ENCODE assay signal across 22 cellular contexts in genomic region chr4:173330590-173330989, GRCh38. TPM values are rescaled to one million over a fixed set of nuclear protein-coding genes. Genes with fewer than 3 reads are reported as not detected.
DNase-seq lines count a peak whose midpoint lies in the region; ATAC-seq and TF ChIP-seq lines count a peak whose summit lies in the region.
"Had no signal": no experiment of that assay in that cellular context is flagged by ENCODE, and none has a peak within 500 bp of the region (broad histone marks: within the 10 kb centered on the region; RNA-seq: fewer than 3 reads in every experiment).

No MANE protein-coding gene starts in this region.

- peaks cover 23 to 31% of the 10 kb centered on the region in 2 donors for H3K36me3 Mint-ChIP-seq in activated T-cell treated with anti-CD3 and anti-CD28 coated beads, Interleukin-2, amount 50 U/mL, for 72 hours (ENCODE audit: insufficient read depth in 2 of 2)
- peaks cover 9% of the 10 kb centered on the region for H3K36me3 Mint-ChIP-seq in activated T-cell treated with anti-CD3 and anti-CD28 coated beads, Interleukin-2, amount 50 U/mL, for 4 hours (ENCODE audit: insufficient read depth)
- peaks cover 36% of the 10 kb centered on the region for H3K36me3 Mint-ChIP-seq in HFFc6 (ENCODE audit: low read depth)
- peaks cover 42% of the 10 kb centered on the region for H3K36me3 Mint-ChIP-seq in activated T-helper 1 cell treated with anti-CD3 and anti-CD28 coated beads, Interleukin-12 subunit alpha, Interleukin-12 subunit beta, Interleukin-2, Interleukin-4 antibody, amounts not matched to agents 30 ng/mL and 10 ng/mL and 1 ng/mL, durations not matched to agents 14 hours and 24 hours and 36 hours (ENCODE audit: low read depth)

- ATAC-seq in activated T-cell treated with anti-CD3 and anti-CD28 coated beads, Interleukin-2, amount 50 U/mL, for 72 hours (replicated peaks in 1 of 2) = no peak
- ATAC-seq in activated T-cell treated with anti-CD3 and anti-CD28 coated beads, Interleukin-2, amount 50 U/mL, for 4 hours = no peak
- ATAC-seq in GM19452 (IDR thresholded peaks at IDR 0.05; ENCODE audit: unreplicated experiment) = no peak
- no peak for ATAC-seq in right cardiac atrium
- ATAC-seq: GM23338, left lung had no signal

- H3K4me1 ChIP-seq in neuron (ENCODE audit: insufficient read depth, low read length) (peaks cover 25% of the 10 kb centered on the region), right cardiac atrium (ENCODE audit: control insufficient read depth, insufficient read depth, low read length) (no peaks in the 10 kb centered on the region)

- TF ChIP-seq CTCF in HFFc6 (IDR thresholded peaks at IDR 0.05) = no peak

- H3K27ac ChIP-seq in right cardiac atrium (ENCODE audit: low read length) = no peak overlapping the region
- H3K27ac ChIP-seq: esophagus squamous epithelium, left lung, ovary, Peyer's patch, suprapubic skin had no signal

- DNase-seq in activated T-cell treated with anti-CD3 and anti-CD28 coated beads, Interleukin-2, amount 50 U/mL, for 72 hours = no peak
- DNase-seq in activated T-cell treated with anti-CD3 and anti-CD28 coated beads, Interleukin-2, amount 50 U/mL, for 4 hours = no peak
- DNase-seq in HFFc6 (no peak), right cardiac atrium (no peak)
- no peak for DNase-seq in activated T-helper 1 cell treated with anti-CD3 and anti-CD28 coated beads, Interleukin-12 subunit alpha, Interleukin-12 subunit beta, Interleukin-2, Interleukin-4 antibody, amounts not matched to agents 30 ng/mL and 10 ng/mL and 1 ng/mL, durations not matched to agents 14 hours and 24 hours and 36 hours (ENCODE audit: low spot score)
- no peak for DNase-seq in activated CD4-positive, CD25-positive, alpha-beta regulatory T cell treated with anti-CD3 and anti-CD28 coated beads, Interleukin-2, amount 50 U/mL, for 72 hours
- DNase-seq: esophagus squamous epithelium; GF-D8; glutamatergic neuron; left lung; NCI-H1105 treated with DMSO at 0.1 percent for 48 hours; NCI-H748 treated with DMSO at 0.1 percent for 48 hours; ovary; Peyer's patch; stimulated activated CD4-positive, alpha-beta T cell treated with anti-CD3 and anti-CD28 coated beads, Interleukin-4, amount 100 ng/mL, for 4 hours; stimulated activated CD8-positive, alpha-beta memory T cell treated with anti-CD3 and anti-CD28 coated beads, Interleukin-4, amount 100 ng/mL, for 48 hours had no signal

- H3K9me3 ChIP-seq in neuron (ENCODE audit: low read length) = no peaks in the 10 kb centered on the region
- no peaks in the 10 kb centered on the region for H3K9me3 ChIP-seq in right cardiac atrium (ENCODE audit: control insufficient read depth, low read length)
- H3K9me3 ChIP-seq: esophagus squamous epithelium, left lung, ovary, Peyer's patch, suprapubic skin had no signal

- H3K36me3 ChIP-seq in neuron (ENCODE audit: insufficient read depth, low read length) = peaks cover 52% of the 10 kb centered on the region
- H3K36me3 ChIP-seq: ovary had no signal

- no peak overlapping the region for H3K4me3 Mint-ChIP-seq in activated T-cell treated with anti-CD3 and anti-CD28 coated beads, Interleukin-2, amount 50 U/mL, for 72 hours
- no peak overlapping the region for H3K4me3 Mint-ChIP-seq in activated T-cell treated with anti-CD3 and anti-CD28 coated beads, Interleukin-2, amount 50 U/mL, for 4 hours
- H3K4me3 Mint-ChIP-seq in HFFc6 = peak overlapping the region; percentile 63; the same call in 1 of the 2 replicates
- H3K4me3 Mint-ChIP-seq in activated T-helper 1 cell treated with anti-CD3 and anti-CD28 coated beads, Interleukin-12 subunit alpha, Interleukin-12 subunit beta, Interleukin-2, Interleukin-4 antibody, amounts not matched to agents 30 ng/mL and 10 ng/mL and 1 ng/mL, durations not matched to agents 14 hours and 24 hours and 36 hours = peak overlapping the region; percentile 24
- H3K4me3 Mint-ChIP-seq: activated naive CD8-positive, alpha-beta T cell; GM23338 had no signal

- H3K27me3 Mint-ChIP-seq in activated T-cell treated with anti-CD3 and anti-CD28 coated beads, Interleukin-2, amount 50 U/mL, for 72 hours (ENCODE audit: low read depth) = no peaks in the 10 kb centered on the region
- H3K27me3 Mint-ChIP-seq in activated T-cell treated with anti-CD3 and anti-CD28 coated beads, Interleukin-2, amount 50 U/mL, for 4 hours (ENCODE audit: low read depth) = no peaks in the 10 kb centered on the region
- H3K27me3 Mint-ChIP-seq in HFFc6 (ENCODE audit: insufficient read depth) = peaks cover 4% of the 10 kb centered on the region
- H3K27me3 Mint-ChIP-seq in activated T-helper 1 cell treated with anti-CD3 and anti-CD28 coated beads, Interleukin-12 subunit alpha, Interleukin-12 subunit beta, Interleukin-2, Interleukin-4 antibody, amounts not matched to agents 30 ng/mL and 10 ng/mL and 1 ng/mL, durations not matched to agents 14 hours and 24 hours and 36 hours (ENCODE audit: insufficient read depth) = no peaks in the 10 kb centered on the region
- H3K27me3 Mint-ChIP-seq: activated naive CD8-positive, alpha-beta T cell had no signal

- H3K27me3 ChIP-seq in neuron (ENCODE audit: insufficient read depth, low read length) (no peaks in the 10 kb centered on the region), right cardiac atrium (ENCODE audit: control insufficient read depth, insufficient read depth) (no peaks in the 10 kb centered on the region)
- H3K27me3 ChIP-seq: esophagus squamous epithelium, left lung, ovary, Peyer's patch, suprapubic skin had no signal

- H3K4me3 ChIP-seq in neuron (ENCODE audit: low read length) (peak overlapping the region; percentile 16), right cardiac atrium (ENCODE audit: low read length) (no peak overlapping the region)
- H3K4me3 ChIP-seq: GM23338, left lung, ovary, Peyer's patch, skin epidermis, suprapubic skin had no signal

- H3K4me1 Mint-ChIP-seq in activated T-cell treated with anti-CD3 and anti-CD28 coated beads, Interleukin-2, amount 50 U/mL, for 72 hours (ENCODE audit: low read depth) = peaks cover 10% of the 10 kb centered on the region
- H3K4me1 Mint-ChIP-seq in activated T-cell treated with anti-CD3 and anti-CD28 coated beads, Interleukin-2, amount 50 U/mL, for 4 hours (ENCODE audit: low read depth) = peaks cover 18% of the 10 kb centered on the region
- peaks cover 39% of the 10 kb centered on the region for H3K4me1 Mint-ChIP-seq in HFFc6 (ENCODE audit: low read depth)
- H3K4me1 Mint-ChIP-seq in activated T-helper 1 cell treated with anti-CD3 and anti-CD28 coated beads, Interleukin-12 subunit alpha, Interleukin-12 subunit beta, Interleukin-2, Interleukin-4 antibody, amounts not matched to agents 30 ng/mL and 10 ng/mL and 1 ng/mL, durations not matched to agents 14 hours and 24 hours and 36 hours (ENCODE audit: low read depth) = peaks cover 41% of the 10 kb centered on the region

- 79% methylated on average over 2 of the region's 2 CpGs for WGBS in right cardiac atrium

- intact Hi-C loops in activated T-helper 1 cell treated with anti-CD3 and anti-CD28 coated beads, Interleukin-12 subunit alpha, Interleukin-12 subunit beta, Interleukin-2, Interleukin-4 antibody, amounts not matched to agents 30 ng/mL and 10 ng/mL and 1 ng/mL, durations not matched to agents 14 hours and 24 hours and 36 hours (cut with micrococcal nuclease) = loop anchor here (5.0 kb wide), 1 partner anchor 162 kb away; no protein-coding TSS in a partner anchor
- intact Hi-C loops in right cardiac atrium (cut with DNase I) = loop anchor here in 3 of 4 donors (5.0 kb wide), 1 partner anchor 42 kb away; the partner anchor contains the start of gene SAP30 (in 3 of the 3)

- H3K27ac Mint-ChIP-seq in activated T-cell treated with anti-CD3 and anti-CD28 coated beads, Interleukin-2, amount 50 U/mL, for 72 hours = peak overlapping the region; percentile 57
- peak overlapping the region; percentile 24; the same call in 1 of the 2 replicates for H3K27ac Mint-ChIP-seq in HFFc6
- no peak overlapping the region for H3K27ac Mint-ChIP-seq in activated T-helper 1 cell treated with anti-CD3 and anti-CD28 coated beads, Interleukin-12 subunit alpha, Interleukin-12 subunit beta, Interleukin-2, Interleukin-4 antibody, amounts not matched to agents 30 ng/mL and 10 ng/mL and 1 ng/mL, durations not matched to agents 14 hours and 24 hours and 36 hours
- H3K27ac Mint-ChIP-seq: activated naive CD8-positive, alpha-beta T cell; GM23338 had no signal

- H2AFZ ChIP-seq in neuron (ENCODE audit: low read depth, low read length) = no peak overlapping the region
- H2AFZ ChIP-seq: GM23338 had no signal

- no peaks in the 10 kb centered on the region for H3K9me3 Mint-ChIP-seq in activated T-cell treated with anti-CD3 and anti-CD28 coated beads, Interleukin-2, amount 50 U/mL, for 72 hours
- H3K9me3 Mint-ChIP-seq in activated T-cell treated with anti-CD3 and anti-CD28 coated beads, Interleukin-2, amount 50 U/mL, for 4 hours = no peaks in the 10 kb centered on the region
- H3K9me3 Mint-ChIP-seq in HFFc6 = no peaks in the 10 kb centered on the region
- no peaks in the 10 kb centered on the region for H3K9me3 Mint-ChIP-seq in activated T-helper 1 cell treated with anti-CD3 and anti-CD28 coated beads, Interleukin-12 subunit alpha, Interleukin-12 subunit beta, Interleukin-2, Interleukin-4 antibody, amounts not matched to agents 30 ng/mL and 10 ng/mL and 1 ng/mL, durations not matched to agents 14 hours and 24 hours and 36 hours

RNA-seq across cellular contexts. Expression of gene HMGB2, which starts 3.6 kb away (rescaled TPM):
- 100 to 1,000 TPM; 553 to 627 TPM for total RNA-seq in activated T-cell treated with anti-CD3 and anti-CD28 coated beads, Interleukin-2, amount 50 U/mL, for 72 hours
- total RNA-seq in activated T-cell treated with anti-CD3 and anti-CD28 coated beads, Interleukin-2, amount 50 U/mL, for 4 hours = 10 to 100 TPM; 46.4 to 59.0 (median 53.7) TPM
- 100 to 1,000 TPM in 4 of 6 experiments, 10 to 100 TPM in 2; 53.0 to 130 (median 117) TPM for total RNA-seq in HFFc6 (2021; fragmentation: NEBNext Ultra II Directional; extraction: Animal tissue kit (Norgen Biotek cat#: 25700))
- total RNA-seq in activated T-helper 1 cell treated with anti-CD3 and anti-CD28 coated beads, Interleukin-12 subunit alpha, Interleukin-12 subunit beta, Interleukin-2, Interleukin-4 antibody, amounts not matched to agents 30 ng/mL and 10 ng/mL and 1 ng/mL, durations not matched to agents 14 hours and 24 hours and 36 hours = 274 and 292 TPM in 2 replicates
- total RNA-seq in right cardiac atrium = 10 to 100 TPM; 26.3 to 53.4 (median 44.3) TPM
- polyA plus RNA-seq in right cardiac atrium = 98.3 TPM

RNA-seq across cellular contexts. Expression of gene SAP30, which starts 40.2 kb away (rescaled TPM):
- total RNA-seq in activated T-cell treated with anti-CD3 and anti-CD28 coated beads, Interleukin-2, amount 50 U/mL, for 72 hours = 10 to 100 TPM; 18.1 to 18.4 TPM
- 10 to 100 TPM in 2 of 3 donors, 1 to 10 TPM in 1; 6.9 to 11.0 (median 10.7) TPM for total RNA-seq in activated T-cell treated with anti-CD3 and anti-CD28 coated beads, Interleukin-2, amount 50 U/mL, for 4 hours
- 10 to 100 TPM in 5 of 6 experiments, 1 to 10 TPM in 1; 9.3 to 17.0 (median 14.2) TPM for total RNA-seq in HFFc6 (2021; fragmentation: NEBNext Ultra II Directional; extraction: Animal tissue kit (Norgen Biotek cat#: 25700))
- 29.3 and 30.9 TPM in 2 replicates for total RNA-seq in activated T-helper 1 cell treated with anti-CD3 and anti-CD28 coated beads, Interleukin-12 subunit alpha, Interleukin-12 subunit beta, Interleukin-2, Interleukin-4 antibody, amounts not matched to agents 30 ng/mL and 10 ng/mL and 1 ng/mL, durations not matched to agents 14 hours and 24 hours and 36 hours
- 10 to 100 TPM; 18.8 to 23.7 (median 20.8) TPM for total RNA-seq in right cardiac atrium
- 20.0 TPM for polyA plus RNA-seq in right cardiac atrium

Comparison
In these comparisons a context has a peak if more than half of its experiments do, and no peak if none do; other contexts are left out.
1. H3K4me3 Mint-ChIP-seq: peak in HFFc6 (single experiment) and activated T-helper 1 cell treated with anti-CD3 and anti-CD28 coated beads, Interleukin-12 subunit alpha, Interleukin-12 subunit beta, Interleukin-2, Interleukin-4 antibody, amounts not matched to agents 30 ng/mL and 10 ng/mL and 1 ng/mL, durations not matched to agents 14 hours and 24 hours and 36 hours (single experiment); none in activated T-cell treated with anti-CD3 and anti-CD28 coated beads, Interleukin-2, amount 50 U/mL, for 72 hours (0 of 2) and activated T-cell treated with anti-CD3 and anti-CD28 coated beads, Interleukin-2, amount 50 U/mL, for 4 hours (single experiment).